ENCODE assay signal across 14 cellular contexts in the genomic region with DNA sequence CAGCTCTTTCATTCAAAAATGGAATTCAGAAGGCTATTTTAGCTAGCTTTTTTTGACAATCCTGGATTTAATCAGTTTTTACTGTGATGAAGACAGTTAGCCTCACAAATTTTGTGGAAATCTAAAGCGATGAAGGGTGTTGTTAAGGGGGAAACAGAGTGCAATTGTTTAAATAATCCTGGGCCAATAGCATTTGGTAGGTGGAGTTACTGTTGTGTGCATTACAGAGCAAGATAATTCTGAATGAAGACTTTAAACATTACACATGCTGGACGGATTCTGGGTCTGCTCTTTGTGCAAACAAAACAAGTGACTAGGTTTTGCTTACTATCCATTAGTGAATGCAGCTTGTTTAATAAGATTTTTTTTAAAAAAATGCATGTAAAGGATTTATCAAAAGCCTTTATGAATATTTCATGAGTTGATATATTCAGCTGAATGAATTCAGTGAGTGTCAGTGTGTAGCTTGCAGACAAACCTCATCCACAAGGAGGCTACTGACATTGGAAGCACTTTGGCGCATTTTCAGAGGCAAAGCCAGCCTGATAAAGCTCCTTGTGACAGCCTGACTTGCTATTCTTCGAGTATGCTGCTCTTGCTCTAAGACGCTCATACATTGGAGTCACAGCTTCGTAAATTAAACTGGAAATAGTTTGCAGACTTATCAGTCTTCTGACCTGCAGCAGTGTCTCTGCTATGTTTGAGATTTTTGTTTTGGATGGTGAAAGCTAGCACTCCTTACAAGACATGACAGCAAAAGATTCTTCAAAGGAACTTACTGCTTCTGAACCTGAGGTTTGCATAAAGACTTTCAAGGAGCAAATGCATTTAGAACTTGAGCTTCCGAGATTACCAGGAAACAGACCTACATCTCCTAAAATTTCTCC.
DNase-seq lines count a peak whose midpoint lies in the region; ATAC-seq and TF ChIP-seq lines count a peak whose summit lies in the region.
"Had no signal": no experiment of that assay in that cellular context is flagged by ENCODE, and none has a peak within 500 bp of the region (broad histone marks: within the 10 kb centered on the region; RNA-seq: fewer than 3 reads in every experiment).

No MANE protein-coding gene starts in this region.

- DNase-seq in NCI-H2029 (lab: John Stamatoyannopoulos, UW) (peak; percentile 22), foreskin melanocyte (peak; percentile 52), putamen (ENCODE audit: low spot score) (peak; percentile 91), DMS79 treated with DMSO at 0.1 percent for 48 hours (lab: John Stamatoyannopoulos, UW) (no peak), HPDE6-E6E7 (ENCODE audit: extremely low spot score) (no peak), heart right ventricle (no peak)
- DNase-seq in effector CD8-positive, alpha-beta T cell (lab: John Stamatoyannopoulos, UW) = no peak
- DNase-seq: cerebellar nuclear complex, IMR-90, NCI-H146, sigmoid colon, T-helper 1 cell had no signal

- intact Hi-C loops in heart right ventricle (cut with DNase I) = no loop called here

- H3K36me3 ChIP-seq in heart right ventricle = no peaks in the 10 kb centered on the region
- H3K36me3 ChIP-seq: esophagus muscularis mucosa, sigmoid colon had no signal

- H3K27ac ChIP-seq in VCaP = peak overlapping the region; percentile 23; the same call in 1 of the 2 replicates
- H3K27ac ChIP-seq in heart right ventricle = no peak overlapping the region
- H3K27ac ChIP-seq: esophagus muscularis mucosa, sigmoid colon had no signal

- 46 to 47% methylated on average over 7 of the region's 7 CpGs for WGBS in heart right ventricle, 2 donors

- H3K9me3 ChIP-seq in heart right ventricle = no peaks in the 10 kb centered on the region
- H3K9me3 ChIP-seq: esophagus muscularis mucosa, sigmoid colon had no signal

- peak; percentile 54 for TF ChIP-seq CTCF in VCaP (conservative IDR thresholded peaks at IDR 0.05)
- TF ChIP-seq CTCF in heart right ventricle (IDR thresholded peaks at IDR 0.05) = no peak

- H3K4me3 ChIP-seq in heart right ventricle = no peak overlapping the region

- ATAC-seq in heart right ventricle = no peak

- H3K27me3 ChIP-seq in heart right ventricle = peaks cover 0 to 7% (median 4%) of the 10 kb centered on the region in 7 donors
- H3K27me3 ChIP-seq: esophagus muscularis mucosa, sigmoid colon had no signal

- no peaks in the 10 kb centered on the region for H3K4me1 ChIP-seq in heart right ventricle
- H3K4me1 ChIP-seq: esophagus muscularis mucosa, sigmoid colon had no signal

Comparison
In these comparisons a context has a peak if more than half of its experiments do, and no peak if none do; other contexts are left out.
1. DNase-seq: peak in NCI-H2029 (single experiment), foreskin melanocyte (single experiment) and putamen (single experiment); none in effector CD8-positive, alpha-beta T cell (single experiment), DMS79 treated with DMSO at 0.1 percent for 48 hours (single experiment), HPDE6-E6E7 (single experiment) and heart right ventricle (0 of 2).